19 cellular contexts compared by ENCODE assay signal in the genomic region with DNA sequence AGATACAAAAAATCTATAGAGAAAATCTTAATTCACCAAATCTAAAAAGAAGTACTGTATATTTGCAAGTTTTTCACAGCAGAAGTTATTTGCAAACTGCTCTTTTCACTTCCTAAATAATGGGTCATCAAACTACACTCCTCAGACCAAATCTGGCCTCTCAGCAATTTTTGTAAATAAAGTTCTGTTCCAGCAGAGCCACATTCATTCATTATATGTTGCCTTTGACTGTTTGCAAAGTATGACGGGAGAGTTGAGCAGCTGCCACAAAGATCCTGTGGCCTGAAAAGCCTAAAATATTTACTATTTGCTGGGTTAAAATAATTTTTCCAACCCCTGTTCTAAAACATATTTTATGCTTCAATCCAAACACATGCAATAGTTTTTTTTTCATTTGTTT.
"Had no signal": no experiment of that assay in that cellular context is flagged by ENCODE, and none has a peak within 500 bp of the region (broad histone marks: within the 10 kb centered on the region; RNA-seq: fewer than 3 reads in every experiment).

No MANE protein-coding gene starts in this region.

- H3K27ac ChIP-seq: gastroesophageal sphincter, neutrophil, testis had no signal

- H3K9me3 ChIP-seq: gastroesophageal sphincter, neutrophil, testis had no signal

- DNase-seq: cortex of kidney; effector memory CD4-positive, alpha-beta T cell; foreskin fibroblast; immature natural killer cell; kidney; left cardiac atrium; left ventricle myocardium superior; mesendoderm; mucosa of descending colon; naive thymus-derived CD8-positive, alpha-beta T cell; stimulated activated CD4-positive, alpha-beta T cell treated with anti-CD3 and anti-CD28 coated beads, Interleukin-2, amount 100 ng/mL, for 48 hours; stimulated activated naive CD8-positive, alpha-beta T cell treated with anti-CD3 and anti-CD28 coated beads, Interleukin-15, Interleukin-2, amounts not matched to agents 100 U/mL and 50 U/mL, for 24 hours; testis had no signal

- H3K4me2 ChIP-seq: smooth muscle cell had no signal

- H3K4me1 Mint-ChIP-seq: central memory CD8-positive, alpha-beta T cell; immature natural killer cell; naive thymus-derived CD8-positive, alpha-beta T cell had no signal

- H3K36me3 ChIP-seq: gastroesophageal sphincter, neutrophil, tibial nerve had no signal

- H3K27ac Mint-ChIP-seq: immature natural killer cell; naive thymus-derived CD8-positive, alpha-beta T cell had no signal

- H3K36me3 Mint-ChIP-seq: immature natural killer cell; naive thymus-derived CD8-positive, alpha-beta T cell had no signal

- H3K27me3 Mint-ChIP-seq: central memory CD8-positive, alpha-beta T cell; naive thymus-derived CD8-positive, alpha-beta T cell had no signal

- H3K4me3 ChIP-seq: gastroesophageal sphincter, lung, mucosa of descending colon, smooth muscle cell, testis, tibial nerve had no signal

- H3K4me3 Mint-ChIP-seq: central memory CD8-positive, alpha-beta T cell; immature natural killer cell; naive thymus-derived CD8-positive, alpha-beta T cell had no signal

- H3K4me1 ChIP-seq: gastroesophageal sphincter, testis had no signal

- H3K27me3 ChIP-seq: gastroesophageal sphincter, neutrophil, testis, tibial nerve had no signal
